ENCODE assay signal across 1 cellular context in genomic region chr10:99331207-99331803, GRCh38.
TF ChIP-seq lines count a peak whose summit lies in the region.

No MANE protein-coding gene starts in this region.

TF ChIP-seq in HepG2, 621 proteins besides CTCF, POLR2A, EP300 and RAD21 (continued from another document and continues in another):
- no peak for TF ChIP-seq ZHX1 (CRISPR knock-in tag; IDR thresholded peaks at IDR 0.05; ENCODE audit: low read depth)
- no peak for TF ChIP-seq SOX13 (IDR thresholded peaks at IDR 0.05)
- TF ChIP-seq SOX13 (CRISPR knock-in tag; conservative IDR thresholded peaks at IDR 0.05 in 1 of 2, IDR thresholded peaks at IDR 0.05 in 1 of 2): peak in 1 of 2 experiments; percentile 38; a peak in 1 of 4 replicates
- peak; percentile 46; the same call in 1 of the 2 replicates for TF ChIP-seq SIX1 (CRISPR knock-in tag; IDR thresholded peaks at IDR 0.05; ENCODE audit: borderline replicate concordance)
- TF ChIP-seq ZGPAT (CRISPR knock-in tag; IDR thresholded peaks at IDR 0.05): peak; percentile 45; the same call in 1 of the 2 replicates
- TF ChIP-seq HOXD1 (CRISPR knock-in tag; IDR thresholded peaks at IDR 0.05): no peak
- 0 out of 2 replicates have a peak, but pooled peaks have one; percentile 24 for TF ChIP-seq KMT2A (CRISPR knock-in tag; IDR thresholded peaks at IDR 0.05)
- TF ChIP-seq MIER2 (CRISPR knock-in tag; IDR thresholded peaks at IDR 0.05): peak; percentile 97
- no peak for TF ChIP-seq ZNF414 (CRISPR knock-in tag; IDR thresholded peaks at IDR 0.05)
- TF ChIP-seq BCL6 (CRISPR knock-in tag; IDR thresholded peaks at IDR 0.05): peak; percentile 38; the same call in 1 of the 2 replicates
- peak; percentile 45; the same call in 1 of the 2 replicates for TF ChIP-seq TFE3 (CRISPR knock-in tag; IDR thresholded peaks at IDR 0.05)
- TF ChIP-seq ZNF205 (CRISPR knock-in tag; IDR thresholded peaks at IDR 0.05): 0 out of 2 replicates have a peak, but pooled peaks have one; percentile 38
- no peak for TF ChIP-seq HNF4G (IDR thresholded peaks at IDR 0.05; ENCODE audit: borderline replicate concordance, low read depth, low read length)
- TF ChIP-seq HNF4G (CRISPR knock-in tag; IDR thresholded peaks at IDR 0.05; ENCODE audit: borderline replicate concordance, low read depth): no peak
- TF ChIP-seq ZNF124 (CRISPR knock-in tag; IDR thresholded peaks at IDR 0.05): 0 out of 2 replicates have a peak, but pooled peaks have one; percentile 46
- 0 out of 2 replicates have a peak, but pooled peaks have one; percentile 12 for TF ChIP-seq FOSL2 (CRISPR knock-in tag; IDR thresholded peaks at IDR 0.05)
- TF ChIP-seq HMG20A (CRISPR knock-in tag; IDR thresholded peaks at IDR 0.05; ENCODE audit: borderline replicate concordance): peak; percentile 47; the same call in 1 of the 2 replicates
- TF ChIP-seq TCF12 (IDR thresholded peaks at IDR 0.05): no peak
- no peak for TF ChIP-seq TCF12 (CRISPR knock-in tag; IDR thresholded peaks at IDR 0.05)
- TF ChIP-seq RORA (CRISPR knock-in tag; IDR thresholded peaks at IDR 0.05): no peak
- peak; percentile 54; the same call in 1 of the 2 replicates for TF ChIP-seq HBP1 (CRISPR knock-in tag; IDR thresholded peaks at IDR 0.05; ENCODE audit: low read depth)
- TF ChIP-seq ARNT (IDR thresholded peaks at IDR 0.05): no peak
- 0 out of 2 replicates have a peak, but pooled peaks have one; percentile 21 for TF ChIP-seq ZNF792 (CRISPR knock-in tag; IDR thresholded peaks at IDR 0.05)
- no peak for TF ChIP-seq ZSCAN30 (CRISPR knock-in tag; IDR thresholded peaks at IDR 0.05)
- TF ChIP-seq BRF2 (CRISPR knock-in tag; IDR thresholded peaks at IDR 0.05): no peak
- TF ChIP-seq ZBTB25 (CRISPR knock-in tag; IDR thresholded peaks at IDR 0.05): 0 out of 2 replicates have a peak, but pooled peaks have one; percentile 28
- peak; percentile 41; the same call in 1 of the 2 replicates for TF ChIP-seq WIZ (CRISPR knock-in tag; IDR thresholded peaks at IDR 0.05)
- TF ChIP-seq GATAD2A (CRISPR knock-in tag; IDR thresholded peaks at IDR 0.05): peak; percentile 25; the same call in 1 of the 2 replicates
- TF ChIP-seq ARNT2 (CRISPR knock-in tag; IDR thresholded peaks at IDR 0.05; ENCODE audit: low read depth): no peak
- 0 out of 2 replicates have a peak, but pooled peaks have one; percentile 48 for TF ChIP-seq ZNF644 (CRISPR knock-in tag; IDR thresholded peaks at IDR 0.05; ENCODE audit: low read depth)
- 0 out of 2 replicates have a peak, but pooled peaks have one; percentile 36 for TF ChIP-seq REPIN1 (CRISPR knock-in tag; IDR thresholded peaks at IDR 0.05; ENCODE audit: borderline replicate concordance, low read depth)
- TF ChIP-seq FOXA1 (IDR thresholded peaks at IDR 0.05): no peak
- TF ChIP-seq FOXA1 (CRISPR knock-in tag; IDR thresholded peaks at IDR 0.05): peak; percentile 74
- no peak for TF ChIP-seq ZNF589 (CRISPR knock-in tag; conservative IDR thresholded peaks at IDR 0.05)
- TF ChIP-seq TBX2 (CRISPR knock-in tag; IDR thresholded peaks at IDR 0.05; ENCODE audit: borderline replicate concordance): peak; percentile 30; the same call in 1 of the 2 replicates
- no peak for TF ChIP-seq ZNF550 (CRISPR knock-in tag; IDR thresholded peaks at IDR 0.05; ENCODE audit: borderline replicate concordance)
- 0 out of 4 replicates have a peak, but pooled peaks of 1 of the 2 experiments have one; percentile 34 for TF ChIP-seq KLF16 (CRISPR knock-in tag; IDR thresholded peaks at IDR 0.05)
- 0 out of 2 replicates have a peak, but pooled peaks have one; percentile 26 for TF ChIP-seq KDM4B (CRISPR knock-in tag; IDR thresholded peaks at IDR 0.05)
- TF ChIP-seq ELF3 (CRISPR knock-in tag; IDR thresholded peaks at IDR 0.05): peak; percentile 62
- peak; percentile 36 for TF ChIP-seq TEAD3 (CRISPR knock-in tag; optimal IDR thresholded peaks at IDR 0.05; ENCODE audit: borderline replicate concordance)
- peak; percentile 90 for TF ChIP-seq SAP130 (CRISPR knock-in tag; IDR thresholded peaks at IDR 0.05; ENCODE audit: low read depth)
- TF ChIP-seq ZNF770 (CRISPR knock-in tag; IDR thresholded peaks at IDR 0.05): no peak
- TF ChIP-seq MIXL1 (CRISPR knock-in tag; IDR thresholded peaks at IDR 0.05): 0 out of 2 replicates have a peak, but pooled peaks have one; percentile 55
- no peak for TF ChIP-seq RARA (CRISPR knock-in tag; IDR thresholded peaks at IDR 0.05)
- TF ChIP-seq SNAI1 (CRISPR knock-in tag; IDR thresholded peaks at IDR 0.05; ENCODE audit: borderline replicate concordance): no peak
- 0 out of 2 replicates have a peak, but pooled peaks have one; percentile 57 for TF ChIP-seq RFXANK (CRISPR knock-in tag; IDR thresholded peaks at IDR 0.05)
- no peak for TF ChIP-seq ZBTB10 (CRISPR knock-in tag; IDR thresholded peaks at IDR 0.05; ENCODE audit: borderline replicate concordance)
- TF ChIP-seq HDAC2 (CRISPR knock-in tag; IDR thresholded peaks at IDR 0.05): peak; percentile 57; the same call in 1 of the 2 replicates
- TF ChIP-seq NCOA5 (CRISPR knock-in tag; IDR thresholded peaks at IDR 0.05): no peak
- TF ChIP-seq ZBTB44 (CRISPR knock-in tag; IDR thresholded peaks at IDR 0.05): 0 out of 2 replicates have a peak, but pooled peaks have one; percentile 48
